In genomic region chr15:22665059-22665702, GRCh38 we compare ENCODE assay signal across 8 cellular contexts.
A peak's percentile ranks its signal among the peaks of the same experiment; 100 is the strongest.
DNase-seq lines count a peak whose midpoint lies in the region; ATAC-seq and TF ChIP-seq lines count a peak whose summit lies in the region.
"Not testable (repeated sequence)": the region's sequence is repeated elsewhere in the genome, so short reads cannot be mapped to it uniquely, and the experiment has no call there.

No MANE protein-coding gene starts in this region.

- H3K36me3 Mint-ChIP-seq in activated CD8-positive, alpha-beta T cell treated with anti-CD3 and anti-CD28 coated beads for 36 hours (ENCODE audit: low read depth); naive B cell: not testable (repeated sequence)

- CTCF ChIA-PET in activated CD8-positive, alpha-beta T cell treated with anti-CD3 and anti-CD28 coated beads for 36 hours (lab: Charles Lee) = not testable (repeated sequence)

- H3K9me3 ChIP-seq in HAP-1, heart right ventricle: not testable (repeated sequence)

- not testable (repeated sequence) for H3K27me3 Mint-ChIP-seq in activated CD8-positive, alpha-beta T cell treated with anti-CD3 and anti-CD28 coated beads for 36 hours; naive B cell

- POLR2A ChIA-PET in activated CD8-positive, alpha-beta T cell treated with anti-CD3 and anti-CD28 coated beads for 36 hours (lab: Charles Lee) = not testable (repeated sequence)

- peak overlapping the region; percentile 78 to 95 (median 90) for H3K27ac ChIP-seq in heart right ventricle

- not testable (repeated sequence) for TF ChIP-seq CTCF in activated CD8-positive, alpha-beta T cell treated with anti-CD3 and anti-CD28 coated beads for 36 hours (IDR thresholded peaks at IDR 0.05); heart right ventricle (IDR thresholded peaks at IDR 0.05)

- not testable (repeated sequence) for H3K9me3 Mint-ChIP-seq in activated CD8-positive, alpha-beta T cell treated with anti-CD3 and anti-CD28 coated beads for 36 hours; naive B cell

- ATAC-seq in activated CD8-positive, alpha-beta T cell treated with anti-CD3 and anti-CD28 coated beads for 36 hours = peak; percentile 28
- not testable (repeated sequence) for ATAC-seq in heart right ventricle; naive B cell (ENCODE audit: low read depth in 2 of 2)
- ATAC-seq in stimulated activated naive CD8-positive, alpha-beta T cell treated with anti-CD3 and anti-CD28 coated beads, Interleukin-15, Interleukin-2, amounts not matched to agents 100 U/mL and 50 U/mL, for 24 hours = peak; percentile 21

- H3K4me1 Mint-ChIP-seq in activated CD8-positive, alpha-beta T cell treated with anti-CD3 and anti-CD28 coated beads for 36 hours (ENCODE audit: low read depth) = not testable (repeated sequence)
- peaks cover 6 to 11% (median 9%) of the 10 kb centered on the region in 3 donors for H3K4me1 Mint-ChIP-seq in naive B cell

- H3K4me1 ChIP-seq in HAP-1, heart right ventricle: not testable (repeated sequence)

- peak; percentile 4 for DNase-seq in CD1c-positive myeloid dendritic cell (ENCODE audit: extremely low spot score)
- peak in 1 of 2 experiments; percentile 26 for DNase-seq in HAP-1 (ENCODE audit: low spot score in 2 of 2)
- DNase-seq in NCI-H748 (lab: John Stamatoyannopoulos, UW; ENCODE audit: unreplicated experiment) = peak; percentile 27
- peak; percentile 34 for DNase-seq in activated CD8-positive, alpha-beta T cell treated with anti-CD3 and anti-CD28 coated beads for 36 hours
- peak; percentile 0 for DNase-seq in cerebellum (ENCODE audit: low spot score)
- DNase-seq in heart right ventricle = peak in 1 of 2 donors; percentile 28
- peak; percentile 19 for DNase-seq in naive B cell
- peak; percentile 30 for DNase-seq in stimulated activated naive CD8-positive, alpha-beta T cell treated with anti-CD3 and anti-CD28 coated beads, Interleukin-15, Interleukin-2, amounts not matched to agents 100 U/mL and 50 U/mL, for 24 hours

- peak overlapping the region; percentile 35 for H3K4me3 ChIP-seq in HAP-1
- H3K4me3 ChIP-seq in heart right ventricle = peak overlapping the region; percentile 41 to 70 (median 59)

- H3K4me3 Mint-ChIP-seq in activated CD8-positive, alpha-beta T cell treated with anti-CD3 and anti-CD28 coated beads for 36 hours = peak overlapping the region; percentile 71
- H3K4me3 Mint-ChIP-seq in naive B cell = peak overlapping the region; percentile 69 to 88 (median 82)

- intact Hi-C loops in activated CD8-positive, alpha-beta T cell treated with anti-CD3 and anti-CD28 coated beads for 36 hours (cut with micrococcal nuclease); heart right ventricle (cut with DNase I): not testable (repeated sequence)

- H3K27me3 ChIP-seq in HAP-1 (ENCODE audit: low read depth); heart right ventricle: not testable (repeated sequence)

- in situ Hi-C loops in HAP-1 (cut with MboI; ENCODE audit: low sequenced_read_pairs) = not testable (repeated sequence)

- H3K36me3 ChIP-seq in HAP-1 (replicated peaks); heart right ventricle: not testable (repeated sequence)

- H3K27ac Mint-ChIP-seq in activated CD8-positive, alpha-beta T cell treated with anti-CD3 and anti-CD28 coated beads for 36 hours = peak overlapping the region; percentile 86
- peak overlapping the region in 5 of 6 donors; percentile 20 to 74 (median 59) for H3K27ac Mint-ChIP-seq in naive B cell

- 1% methylated on average over 16 to 22 of the region's 22 CpGs for WGBS in heart right ventricle, 2 donors
